In the genomic region with DNA sequence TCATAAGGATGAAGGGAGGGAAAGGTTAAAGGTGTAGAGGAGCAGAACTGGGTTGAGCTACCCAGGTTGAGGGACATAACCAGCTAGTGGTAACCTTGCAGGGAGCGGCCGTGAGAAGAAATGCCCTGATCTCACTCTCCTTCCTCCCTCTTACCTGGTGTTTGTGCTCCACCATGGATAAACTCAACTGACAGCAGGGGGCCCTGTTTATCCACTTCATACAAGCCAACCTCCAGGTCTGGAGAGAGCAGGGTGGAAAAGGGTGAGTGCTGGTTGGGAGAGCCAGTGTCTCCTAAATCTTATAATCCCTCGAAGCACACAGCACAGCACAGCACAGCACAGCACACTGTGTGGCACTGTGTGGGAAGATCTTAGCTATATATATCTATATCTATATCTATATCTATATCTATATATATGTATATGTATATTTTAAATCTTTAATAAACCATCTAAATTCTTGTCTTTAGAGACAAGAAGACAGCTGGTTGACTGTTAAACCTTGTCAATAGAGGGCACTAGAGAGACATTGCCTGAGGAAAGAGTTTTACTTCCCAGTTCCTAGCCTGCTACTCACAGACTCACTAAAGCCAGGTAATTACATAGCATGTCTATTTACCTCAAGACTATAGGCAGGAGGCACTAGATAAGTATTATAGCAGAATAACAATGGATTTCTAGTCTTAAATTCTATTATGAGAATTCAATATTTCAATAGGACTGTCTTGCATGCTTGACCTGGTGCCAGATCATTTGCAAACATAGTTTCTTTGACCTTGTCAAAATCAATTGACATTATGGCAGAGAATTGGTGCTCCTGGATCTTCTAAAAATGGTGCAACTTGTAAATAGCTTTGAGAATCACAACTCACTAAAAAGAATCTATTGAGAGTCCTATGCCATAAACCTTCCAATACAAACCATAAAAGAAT, we compare ENCODE assay signal across 8 cellular contexts. TPM values are rescaled to one million over a fixed set of nuclear protein-coding genes. Genes with fewer than 3 reads are reported as not detected.
A peak's percentile ranks its signal among the peaks of the same experiment; 100 is the strongest.
DNase-seq lines count a peak whose midpoint lies in the region; ATAC-seq lines count a peak whose summit lies in the region.

No MANE protein-coding gene starts in this region.

- ATAC-seq in T-helper 17 cell, result peak; percentile 56

- H3K9me3 ChIP-seq in T-helper 17 cell (ENCODE audit: control insufficient read depth, low read length, poor library complexity, severe bottlenecking), result no peaks in the 10 kb centered on the region

- no peaks in the 10 kb centered on the region for H3K27me3 Mint-ChIP-seq in T-helper 17 cell

- H3K36me3 Mint-ChIP-seq in T-helper 17 cell (ENCODE audit: low read depth), result no peaks in the 10 kb centered on the region

- H3K4me3 Mint-ChIP-seq in T-helper 17 cell, result no peak overlapping the region

- DNase-seq in AG20443 (ENCODE audit: low spot score) (peak; percentile 48), HCEC 1CT (peak; percentile 41), T-helper 17 cell (no peak), islet precursor cell (peak; percentile 73), DMS79 (lab: John Stamatoyannopoulos, UW) (no peak), hypothalamus (lab: John Stamatoyannopoulos, UW) (no peak)
- no peak for DNase-seq in stimulated activated CD4-positive, alpha-beta T cell treated with anti-CD3 and anti-CD28 coated beads, Interleukin-4, amount 100 ng/mL, for 4 hours
- DNase-seq in activated naive CD4-positive, alpha-beta T cell treated with anti-CD3 and anti-CD28 coated beads, Interleukin-2, amount 50 U/mL, for 16 hours, result no peak

- peaks cover 4% of the 10 kb centered on the region for H3K4me1 Mint-ChIP-seq in T-helper 17 cell

- H3K27ac Mint-ChIP-seq in T-helper 17 cell, result no peak overlapping the region

RNA-seq across cellular contexts. Expression of gene FMN1, which starts 21.7 kb away (rescaled TPM):
- total RNA-seq in T-helper 17 cell, result 10 to 100 TPM; 18.7 to 35.2 TPM

Comparison
In these comparisons a context has a peak if more than half of its experiments do, and no peak if none do; other contexts are left out.
1. DNase-seq: peak in AG20443 (single experiment), HCEC 1CT (single experiment) and islet precursor cell (single experiment); none in T-helper 17 cell (0 of 3), stimulated activated CD4-positive, alpha-beta T cell treated with anti-CD3 and anti-CD28 coated beads, Interleukin-4, amount 100 ng/mL, for 4 hours (0 of 2), activated naive CD4-positive, alpha-beta T cell treated with anti-CD3 and anti-CD28 coated beads, Interleukin-2, amount 50 U/mL, for 16 hours (single experiment), DMS79 (single experiment) and hypothalamus (0 of 51).